ENCODE assay signal across 8 cellular contexts in genomic region chr6:161152904-161153662, GRCh38.
DNase-seq lines count a peak whose midpoint lies in the region; ATAC-seq, FAIRE-seq and TF ChIP-seq lines count a peak whose summit lies in the region.
"Had no signal": no experiment of that assay in that cellular context is flagged by ENCODE, and none has a peak within 500 bp of the region (broad histone marks: within the 10 kb centered on the region; RNA-seq: fewer than 3 reads in every experiment).

No MANE protein-coding gene starts in this region.

- no peak for TF ChIP-seq POLR2A in NB4 (IDR thresholded peaks at IDR 0.05; ENCODE audit: extremely low read depth, insufficient read length)
- TF ChIP-seq POLR2A in sigmoid colon (IDR thresholded peaks at IDR 0.05), result no peak

- peak; percentile 38; the same call in 2 of the 3 replicates for TF ChIP-seq CTCF in GM12872 (IDR thresholded peaks at IDR 0.05; ENCODE audit: insufficient read depth, low read depth, low read length)
- peak; percentile 23 for TF ChIP-seq CTCF in NB4 (IDR thresholded peaks at IDR 0.05; ENCODE audit: low read depth, low read length)
- peak; percentile 62 for TF ChIP-seq CTCF in epithelial cell of esophagus (IDR thresholded peaks at IDR 0.05; ENCODE audit: insufficient read depth, low read depth, low read length, missing control alignments)
- TF ChIP-seq CTCF in sigmoid colon (IDR thresholded peaks at IDR 0.05), result peak in 1 of 4 experiments; percentile 9

- H3K27me3 ChIP-seq in sigmoid colon, result no peaks in the 10 kb centered on the region

- DNase-seq in NB4 (ENCODE audit: low read depth) (peak; percentile 21), epithelial cell of esophagus (ENCODE audit: low read depth) (no peak), sigmoid colon (peak; percentile 67), urothelium cell line (ENCODE audit: low spot score) (no peak)
- DNase-seq: NCI-H2171 treated with DMSO at 0.1 percent for 48 hours had no signal

- H3K4me3 ChIP-seq in NB4 (ENCODE audit: low read depth, low read length), result no peak overlapping the region
- no peak overlapping the region for H3K4me3 ChIP-seq in epithelial cell of esophagus (ENCODE audit: low read length)
- no peak overlapping the region for H3K4me3 ChIP-seq in sigmoid colon

- no peaks in the 10 kb centered on the region for H3K4me1 ChIP-seq in sigmoid colon

- intact Hi-C loops in sigmoid colon (cut with DNase I), result no loop called here

- H3K9me3 ChIP-seq in sigmoid colon, result no peaks in the 10 kb centered on the region

- TF ChIP-seq EP300 in sigmoid colon (IDR thresholded peaks at IDR 0.05), result no peak

- peaks cover 0 to 26% (median 7%) of the 10 kb centered on the region in 4 donors for H3K36me3 ChIP-seq in sigmoid colon

- WGBS in sigmoid colon, 2 donors, result 93 to 94% methylated on average over 18 of the region's 18 CpGs

- FAIRE-seq in urothelium cell line (lab: Jason Lieb, UNC), result no peak

- ATAC-seq in GM18909 (IDR thresholded peaks at IDR 0.05; ENCODE audit: poor library complexity, unreplicated experiment) (no peak), HG02588 (IDR thresholded peaks at IDR 0.05; ENCODE audit: unreplicated experiment) (no peak)

- H3K27ac ChIP-seq in sigmoid colon, result no peak overlapping the region

Comparison
In these comparisons a context has a peak if more than half of its experiments do, and no peak if none do; other contexts are left out.
1. DNase-seq: peak in NB4 (single experiment) and sigmoid colon (single experiment); none in epithelial cell of esophagus (single experiment) and urothelium cell line (single experiment).